ENCODE assay signal across 1 cellular context in genomic region chr4:110617095-110617494, GRCh38.
TF ChIP-seq lines count a peak whose summit lies in the region.

No MANE protein-coding gene starts in this region.

TF ChIP-seq in WTC11, 78 proteins besides CTCF, POLR2A, EP300 and RAD21 (continued from another document):
- no peak for TF ChIP-seq PREB (CRISPR knock-in tag; IDR thresholded peaks at IDR 0.05; ENCODE audit: borderline replicate concordance)
